In genomic region chr14:70909788-70910614, GRCh38 we compare ENCODE assay signal across 8 cellular contexts. TPM values are rescaled to one million over a fixed set of nuclear protein-coding genes. Genes with fewer than 3 reads are reported as not detected.
DNase-seq lines count a peak whose midpoint lies in the region; ATAC-seq, FAIRE-seq and TF ChIP-seq lines count a peak whose summit lies in the region.

No MANE protein-coding gene starts in this region.

- H3K9ac ChIP-seq in iPS-15b (ENCODE audit: low read depth, low read length): no peak overlapping the region

- ATAC-seq in upper lobe of right lung: no peak
- no peak for ATAC-seq in GM21423 (IDR thresholded peaks at IDR 0.05; ENCODE audit: unreplicated experiment)

- H3K27me3 ChIP-seq in iPS-15b (ENCODE audit: control insufficient read depth, insufficient read depth, low read length) (peaks cover 3% of the 10 kb centered on the region), upper lobe of right lung (no peaks in the 10 kb centered on the region)

- peaks cover 9% of the 10 kb centered on the region for H3K4me1 ChIP-seq in iPS-15b (ENCODE audit: control insufficient read depth, insufficient read depth, low read length)
- H3K4me1 ChIP-seq in upper lobe of right lung: peaks cover 45% of the 10 kb centered on the region

- DNase-seq in stimulated activated naive CD4-positive, alpha-beta T cell (lab: John Stamatoyannopoulos, UW): peak in 4 of 6 experiments; percentile 11 to 27 (median 12)
- no peak for DNase-seq in stimulated activated naive CD4-positive, alpha-beta T cell treated with Interleukin-2 at 50 U/mL for 16 hours (lab: John Stamatoyannopoulos, UW)
- no peak for DNase-seq in activated T-helper 1 cell treated with anti-CD3 and anti-CD28 coated beads, Interleukin-12 subunit alpha, Interleukin-12 subunit beta, Interleukin-2, Interleukin-4 antibody, amounts not matched to agents 30 ng/mL and 10 ng/mL and 1 ng/mL, durations not matched to agents 14 hours and 24 hours and 36 hours (ENCODE audit: low spot score)
- no peak for DNase-seq in upper lobe of right lung
- DNase-seq in NCI-H2196 (lab: John Stamatoyannopoulos, UW; ENCODE audit: unreplicated experiment): no peak
- DNase-seq in GM12891 (ENCODE audit: insufficient read length, low spot score): no peak

- H3K9me3 ChIP-seq in iPS-15b (ENCODE audit: control insufficient read depth, insufficient read depth, low read length) (no peaks in the 10 kb centered on the region), upper lobe of right lung (no peaks in the 10 kb centered on the region)

- TF ChIP-seq POLR2A in GM12891 (IDR thresholded peaks at IDR 0.05; ENCODE audit: low read depth, low read length): no peak

- H3K36me3 ChIP-seq in iPS-15b (ENCODE audit: control insufficient read depth, insufficient read depth, low read length) (no peaks in the 10 kb centered on the region), upper lobe of right lung (no peaks in the 10 kb centered on the region)

- H3K27ac ChIP-seq in upper lobe of right lung: no peak overlapping the region

- intact Hi-C loops in activated T-helper 1 cell treated with anti-CD3 and anti-CD28 coated beads, Interleukin-12 subunit alpha, Interleukin-12 subunit beta, Interleukin-2, Interleukin-4 antibody, amounts not matched to agents 30 ng/mL and 10 ng/mL and 1 ng/mL, durations not matched to agents 14 hours and 24 hours and 36 hours (cut with micrococcal nuclease): loop anchor here (2.0 kb wide), 2 partner anchors 25 to 255 kb away; no protein-coding TSS in a partner anchor
- intact Hi-C loops in upper lobe of right lung (cut with DNase I): no loop called here

- no peak for TF ChIP-seq CTCF in upper lobe of right lung (IDR thresholded peaks at IDR 0.05)

- peaks cover 22% of the 10 kb centered on the region for H3K36me3 Mint-ChIP-seq in activated T-helper 1 cell treated with anti-CD3 and anti-CD28 coated beads, Interleukin-12 subunit alpha, Interleukin-12 subunit beta, Interleukin-2, Interleukin-4 antibody, amounts not matched to agents 30 ng/mL and 10 ng/mL and 1 ng/mL, durations not matched to agents 14 hours and 24 hours and 36 hours (ENCODE audit: low read depth)

- peaks cover 55% of the 10 kb centered on the region for H3K4me1 Mint-ChIP-seq in activated T-helper 1 cell treated with anti-CD3 and anti-CD28 coated beads, Interleukin-12 subunit alpha, Interleukin-12 subunit beta, Interleukin-2, Interleukin-4 antibody, amounts not matched to agents 30 ng/mL and 10 ng/mL and 1 ng/mL, durations not matched to agents 14 hours and 24 hours and 36 hours (ENCODE audit: low read depth)

- no peaks in the 10 kb centered on the region for H3K9me3 Mint-ChIP-seq in activated T-helper 1 cell treated with anti-CD3 and anti-CD28 coated beads, Interleukin-12 subunit alpha, Interleukin-12 subunit beta, Interleukin-2, Interleukin-4 antibody, amounts not matched to agents 30 ng/mL and 10 ng/mL and 1 ng/mL, durations not matched to agents 14 hours and 24 hours and 36 hours

- H3K27me3 Mint-ChIP-seq in activated T-helper 1 cell treated with anti-CD3 and anti-CD28 coated beads, Interleukin-12 subunit alpha, Interleukin-12 subunit beta, Interleukin-2, Interleukin-4 antibody, amounts not matched to agents 30 ng/mL and 10 ng/mL and 1 ng/mL, durations not matched to agents 14 hours and 24 hours and 36 hours (ENCODE audit: insufficient read depth): no peaks in the 10 kb centered on the region

- peak overlapping the region; percentile 96 for H3K4me3 Mint-ChIP-seq in activated T-helper 1 cell treated with anti-CD3 and anti-CD28 coated beads, Interleukin-12 subunit alpha, Interleukin-12 subunit beta, Interleukin-2, Interleukin-4 antibody, amounts not matched to agents 30 ng/mL and 10 ng/mL and 1 ng/mL, durations not matched to agents 14 hours and 24 hours and 36 hours

- peak overlapping the region; percentile 96 for H3K27ac Mint-ChIP-seq in activated T-helper 1 cell treated with anti-CD3 and anti-CD28 coated beads, Interleukin-12 subunit alpha, Interleukin-12 subunit beta, Interleukin-2, Interleukin-4 antibody, amounts not matched to agents 30 ng/mL and 10 ng/mL and 1 ng/mL, durations not matched to agents 14 hours and 24 hours and 36 hours

- no peak for FAIRE-seq in GM12891 (lab: Jason Lieb, UNC)

- peak overlapping the region; percentile 11 for H3K4me3 ChIP-seq in iPS-15b (ENCODE audit: low read depth, low read length)
- peak overlapping the region; percentile 97 for H3K4me3 ChIP-seq in upper lobe of right lung

TF ChIP-seq in GM12891, 5 proteins besides CTCF, POLR2A, EP300 and RAD21:
- no peak for TF ChIP-seq PAX5 (IDR thresholded peaks at IDR 0.05; ENCODE audit: insufficient read depth, low read length, severe bottlenecking)
- TF ChIP-seq TAF1 (IDR thresholded peaks at IDR 0.05; ENCODE audit: low read depth, low read length): no peak
- TF ChIP-seq POLR2AphosphoS5 (IDR thresholded peaks at IDR 0.05; ENCODE audit: low read depth, low read length): no peak
- TF ChIP-seq POU2F2 (IDR thresholded peaks at IDR 0.05; ENCODE audit: low read depth, low read length): no peak
- no peak for TF ChIP-seq SPI1 (IDR thresholded peaks at IDR 0.05; ENCODE audit: low read depth, low read length)

RNA-seq across cellular contexts. Expression of gene PCNX1, which starts 2.7 kb away (rescaled TPM):
- total RNA-seq in activated T-helper 1 cell treated with anti-CD3 and anti-CD28 coated beads, Interleukin-12 subunit alpha, Interleukin-12 subunit beta, Interleukin-2, Interleukin-4 antibody, amounts not matched to agents 30 ng/mL and 10 ng/mL and 1 ng/mL, durations not matched to agents 14 hours and 24 hours and 36 hours: 37.9 and 42.7 TPM in 2 replicates
- 46.5 TPM for total RNA-seq in upper lobe of right lung
- polyA plus RNA-seq in GM12891 (2012; ENCODE audit: low read depth, missing spikeins): 7.6 TPM

Comparison
In these comparisons a context has a peak if more than half of its experiments do, and no peak if none do; other contexts are left out.
1. DNase-seq: peak in stimulated activated naive CD4-positive, alpha-beta T cell (4 of 6); none in stimulated activated naive CD4-positive, alpha-beta T cell treated with Interleukin-2 at 50 U/mL for 16 hours (single experiment), activated T-helper 1 cell treated with anti-CD3 and anti-CD28 coated beads, Interleukin-12 subunit alpha, Interleukin-12 subunit beta, Interleukin-2, Interleukin-4 antibody, amounts not matched to agents 30 ng/mL and 10 ng/mL and 1 ng/mL, durations not matched to agents 14 hours and 24 hours and 36 hours (single experiment), upper lobe of right lung (single experiment), NCI-H2196 (single experiment) and GM12891 (single experiment).